Comparison of ENCODE assay signal across 8 cellular contexts in genomic region chr13:94595006-94595942, GRCh38. TPM values are rescaled to one million over a fixed set of nuclear protein-coding genes. Genes with fewer than 3 reads are reported as not detected.
A peak's percentile ranks its signal among the peaks of the same experiment; 100 is the strongest.
DNase-seq lines count a peak whose midpoint lies in the region; ATAC-seq and TF ChIP-seq lines count a peak whose summit lies in the region.

No MANE protein-coding gene starts in this region.

- no CpG with 5 or more reads among the region's 16 CpGs for WGBS in mesendoderm (ENCODE audit: extremely low coverage, insufficient coverage, low lambda C conversion rate)
- WGBS in thymus, result 11% methylated on average over 16 of the region's 16 CpGs

- H2BK15ac ChIP-seq in mesendoderm (replicated peaks; ENCODE audit: low read depth), result no peak overlapping the region

- H3K27me3 ChIP-seq in DND-41 (ENCODE audit: insufficient read depth, low read length, poor library complexity) (no peaks in the 10 kb centered on the region), duodenal mucosa (ENCODE audit: control insufficient read depth in 1 of 2, insufficient read depth in 2 of 2, low read length in 2 of 2) (no peaks in the 10 kb centered on the region), mesendoderm (ENCODE audit: insufficient read depth, low read length, poor library complexity) (no peaks in the 10 kb centered on the region), thymus (ENCODE audit: control insufficient read depth, insufficient read depth) (no peaks in the 10 kb centered on the region)

- H3K18ac ChIP-seq in mesendoderm (ENCODE audit: low read length), result peak overlapping the region; percentile 77

- TF ChIP-seq CTCF in DND-41 (IDR thresholded peaks at IDR 0.05; ENCODE audit: borderline replicate concordance, extremely low read depth, low read length, poor library complexity, severe bottlenecking) (no peak), WI38 (IDR thresholded peaks at IDR 0.05; ENCODE audit: low read depth, low read length) (no peak)

- H3K56ac ChIP-seq in mesendoderm (ENCODE audit: low read length), result peak overlapping the region; percentile 95

- H3K4me1 ChIP-seq in DND-41 (ENCODE audit: insufficient read depth, low read length) (peaks cover 47% of the 10 kb centered on the region), duodenal mucosa (ENCODE audit: control insufficient read depth in 1 of 2, insufficient read depth in 2 of 2, low read length in 2 of 2) (peaks cover 20 to 29% of the 10 kb centered on the region in 2 donors), mesendoderm (ENCODE audit: control insufficient read depth, low read depth, low read length) (peaks cover 10% of the 10 kb centered on the region), thymus (ENCODE audit: control insufficient read depth, insufficient read depth, low read length) (peaks cover 8% of the 10 kb centered on the region)

- peak overlapping the region; percentile 81 for H3K9ac ChIP-seq in DND-41 (ENCODE audit: low read depth, low read length)
- H3K9ac ChIP-seq in duodenal mucosa (ENCODE audit: low read depth in 1 of 2, low read length in 2 of 2), result peak overlapping the region; percentile 93 to 99
- H3K9ac ChIP-seq in mesendoderm (ENCODE audit: low read length), result peak overlapping the region; percentile 84

- H3K79me2 ChIP-seq in DND-41 (ENCODE audit: insufficient read depth, low read length) (peaks cover 54% of the 10 kb centered on the region), mesendoderm (ENCODE audit: control insufficient read depth, insufficient read depth, low read length) (peaks cover 15% of the 10 kb centered on the region)

- no peaks in the 10 kb centered on the region for H3K9me3 ChIP-seq in DND-41 (ENCODE audit: insufficient read depth, low read length, severe bottlenecking)
- no peaks in the 10 kb centered on the region for H3K9me3 ChIP-seq in duodenal mucosa (ENCODE audit: control insufficient read depth in 1 of 2, low read length in 2 of 2)
- H3K9me3 ChIP-seq in thymus (ENCODE audit: control insufficient read depth), result no peaks in the 10 kb centered on the region

- H3K4me2 ChIP-seq in DND-41 (ENCODE audit: insufficient read depth, low read length) (peak overlapping the region; percentile 94), mesendoderm (ENCODE audit: low read length) (peak overlapping the region; percentile 99)

- peak overlapping the region; percentile 85 to 88 for H3K4me3 ChIP-seq in DND-41 (ENCODE audit: low read depth in 1 of 2, low read length in 2 of 2)
- peak overlapping the region; percentile 98 for H3K4me3 ChIP-seq in WI38 (ENCODE audit: low read depth, low read length)
- H3K4me3 ChIP-seq in duodenal mucosa (ENCODE audit: low read depth in 1 of 2, low read length in 2 of 2), result peak overlapping the region; percentile 97 to 98
- H3K4me3 ChIP-seq in mesendoderm (ENCODE audit: low read length), result peak overlapping the region; percentile 75
- peak overlapping the region; percentile 66 for H3K4me3 ChIP-seq in thymus (ENCODE audit: low read length)

- peaks cover 12% of the 10 kb centered on the region for H3K79me1 ChIP-seq in mesendoderm (ENCODE audit: low read length)

- peak overlapping the region; percentile 68 for H2AFZ ChIP-seq in DND-41 (ENCODE audit: low read depth, low read length)

- H3K27ac ChIP-seq in DND-41 (ENCODE audit: low read length) (peak overlapping the region; percentile 82), duodenal mucosa (ENCODE audit: low read depth, low read length) (no peak overlapping the region), mesendoderm (ENCODE audit: low read depth, low read length) (peak overlapping the region; percentile 35), thymus (ENCODE audit: low read depth) (peak overlapping the region; percentile 64)

- peak overlapping the region; percentile 87 for H3K23ac ChIP-seq in mesendoderm (ENCODE audit: low read length)

- ATAC-seq in DND-41 (ENCODE audit: insufficient read depth, low read depth) (peak; percentile 55), GM21390 (IDR thresholded peaks at IDR 0.05; ENCODE audit: unreplicated experiment) (peak; percentile 59), HG03571 (IDR thresholded peaks at IDR 0.05; ENCODE audit: unreplicated experiment) (peak; percentile 37)

- peak overlapping the region; percentile 55 for H2AK5ac ChIP-seq in mesendoderm (ENCODE audit: low read length)

- no peak overlapping the region for H2BK120ac ChIP-seq in mesendoderm (ENCODE audit: low read depth, low read length)

- no peaks in the 10 kb centered on the region; the same call in 1 of the 2 replicates for H4K20me1 ChIP-seq in DND-41 (ENCODE audit: insufficient read depth, low read length)

- peak overlapping the region; percentile 17 for H2BK5ac ChIP-seq in mesendoderm (ENCODE audit: low read length)

- DNase-seq in DND-41, result peak; percentile 41
- peak; percentile 32 for DNase-seq in mesendoderm
- no peak for DNase-seq in NCI-H226

- no peak overlapping the region for H4K8ac ChIP-seq in mesendoderm (ENCODE audit: low read depth, low read length)

- H3K4ac ChIP-seq in mesendoderm (ENCODE audit: low read depth, low read length), result peak overlapping the region; percentile 73

- peak overlapping the region; percentile 39 for H4K5ac ChIP-seq in mesendoderm (ENCODE audit: low read length)

- H3K36me3 ChIP-seq in DND-41 (ENCODE audit: insufficient read depth, low read length) (peaks cover 32% of the 10 kb centered on the region), duodenal mucosa (ENCODE audit: control insufficient read depth in 1 of 2, insufficient read depth in 2 of 2, low read length in 2 of 2) (peaks cover 6 to 20% of the 10 kb centered on the region in 2 donors), mesendoderm (ENCODE audit: control insufficient read depth, insufficient read depth, low read length) (no peaks in the 10 kb centered on the region), thymus (ENCODE audit: control insufficient read depth, insufficient read depth) (peaks cover 7% of the 10 kb centered on the region)

RNA-seq across cellular contexts. Expression of gene TGDS, which starts 0.7 kb away (rescaled TPM):
- 10.4 TPM for polyA plus RNA-seq in mesendoderm (2013, experiment 1 of 2)
- polyA plus RNA-seq in mesendoderm (2013, experiment 2 of 2), result 10.6 TPM
- polyA plus RNA-seq in thymus, result 27.2 TPM

RNA-seq across cellular contexts. Expression of gene GPR180, which starts 6.4 kb away (rescaled TPM):
- 2.8 TPM for polyA plus RNA-seq in mesendoderm (2013, experiment 1 of 2)
- polyA plus RNA-seq in mesendoderm (2013, experiment 2 of 2), result 2.8 TPM
- 2.6 TPM for polyA plus RNA-seq in thymus
